1 cellular context compared by ENCODE assay signal in the genomic region with DNA sequence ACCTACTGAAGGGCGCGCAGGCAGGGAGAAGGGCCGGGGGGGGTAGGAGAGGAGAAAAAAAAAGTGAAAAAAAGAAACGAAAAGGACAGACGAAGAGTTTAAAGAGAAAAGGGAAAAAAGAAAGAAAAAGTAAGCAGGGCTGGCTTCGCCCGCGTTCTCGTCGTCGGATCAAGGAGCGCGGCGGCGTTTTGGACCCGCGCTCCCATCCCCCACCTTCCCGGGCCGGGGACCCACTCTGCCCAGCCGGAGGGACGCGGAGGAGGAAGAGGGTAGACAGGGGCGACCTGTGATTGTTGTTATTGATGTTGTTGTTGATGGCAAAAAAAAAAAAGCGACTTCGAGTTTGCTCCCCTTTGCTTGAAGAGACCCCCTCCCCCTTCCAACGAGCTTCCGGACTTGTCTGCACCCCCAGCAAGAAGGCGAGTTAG.
TF ChIP-seq lines count a peak whose summit lies in the region.

No MANE protein-coding gene starts in this region.

TF ChIP-seq in GM12878, 131 proteins besides CTCF, POLR2A, EP300 and RAD21 (continued from another document):
- TF ChIP-seq, protein P1, sequence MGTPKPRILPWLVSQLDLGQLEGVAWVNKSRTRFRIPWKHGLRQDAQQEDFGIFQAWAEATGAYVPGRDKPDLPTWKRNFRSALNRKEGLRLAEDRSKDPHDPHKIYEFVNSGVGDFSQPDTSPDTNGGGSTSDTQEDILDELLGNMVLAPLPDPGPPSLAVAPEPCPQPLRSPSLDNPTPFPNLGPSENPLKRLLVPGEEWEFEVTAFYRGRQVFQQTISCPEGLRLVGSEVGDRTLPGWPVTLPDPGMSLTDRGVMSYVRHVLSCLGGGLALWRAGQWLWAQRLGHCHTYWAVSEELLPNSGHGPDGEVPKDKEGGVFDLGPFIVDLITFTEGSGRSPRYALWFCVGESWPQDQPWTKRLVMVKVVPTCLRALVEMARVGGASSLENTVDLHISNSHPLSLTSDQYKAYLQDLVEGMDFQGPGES (IDR thresholded peaks at IDR 0.05), result no peak
- TF ChIP-seq POLR2AphosphoS2 (IDR thresholded peaks at IDR 0.05; ENCODE audit: low read depth, low read length), result no peak
- peak; percentile 3; the same call in 1 of the 2 replicates for TF ChIP-seq ZNF384 (IDR thresholded peaks at IDR 0.05; ENCODE audit: borderline replicate concordance, low read depth, low read length)
- TF ChIP-seq, protein P2, sequence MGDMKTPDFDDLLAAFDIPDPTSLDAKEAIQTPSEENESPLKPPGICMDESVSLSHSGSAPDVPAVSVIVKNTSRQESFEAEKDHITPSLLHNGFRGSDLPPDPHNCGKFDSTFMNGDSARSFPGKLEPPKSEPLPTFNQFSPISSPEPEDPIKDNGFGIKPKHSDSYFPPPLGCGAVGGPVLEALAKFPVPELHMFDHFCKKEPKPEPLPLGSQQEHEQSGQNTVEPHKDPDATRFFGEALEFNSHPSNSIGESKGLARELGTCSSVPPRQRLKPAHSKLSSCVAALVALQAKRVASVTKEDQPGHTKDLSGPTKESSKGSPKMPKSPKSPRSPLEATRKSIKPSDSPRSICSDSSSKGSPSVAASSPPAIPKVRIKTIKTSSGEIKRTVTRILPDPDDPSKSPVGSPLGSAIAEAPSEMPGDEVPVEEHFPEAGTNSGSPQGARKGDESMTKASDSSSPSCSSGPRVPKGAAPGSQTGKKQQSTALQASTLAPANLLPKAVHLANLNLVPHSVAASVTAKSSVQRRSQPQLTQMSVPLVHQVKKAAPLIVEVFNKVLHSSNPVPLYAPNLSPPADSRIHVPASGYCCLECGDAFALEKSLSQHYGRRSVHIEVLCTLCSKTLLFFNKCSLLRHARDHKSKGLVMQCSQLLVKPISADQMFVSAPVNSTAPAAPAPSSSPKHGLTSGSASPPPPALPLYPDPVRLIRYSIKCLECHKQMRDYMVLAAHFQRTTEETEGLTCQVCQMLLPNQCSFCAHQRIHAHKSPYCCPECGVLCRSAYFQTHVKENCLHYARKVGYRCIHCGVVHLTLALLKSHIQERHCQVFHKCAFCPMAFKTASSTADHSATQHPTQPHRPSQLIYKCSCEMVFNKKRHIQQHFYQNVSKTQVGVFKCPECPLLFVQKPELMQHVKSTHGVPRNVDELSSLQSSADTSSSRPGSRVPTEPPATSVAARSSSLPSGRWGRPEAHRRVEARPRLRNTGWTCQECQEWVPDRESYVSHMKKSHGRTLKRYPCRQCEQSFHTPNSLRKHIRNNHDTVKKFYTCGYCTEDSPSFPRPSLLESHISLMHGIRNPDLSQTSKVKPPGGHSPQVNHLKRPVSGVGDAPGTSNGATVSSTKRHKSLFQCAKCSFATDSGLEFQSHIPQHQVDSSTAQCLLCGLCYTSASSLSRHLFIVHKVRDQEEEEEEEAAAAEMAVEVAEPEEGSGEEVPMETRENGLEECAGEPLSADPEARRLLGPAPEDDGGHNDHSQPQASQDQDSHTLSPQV (IDR thresholded peaks at IDR 0.05), result no peak
- TF ChIP-seq WRNIP1 (IDR thresholded peaks at IDR 0.05; ENCODE audit: borderline replicate concordance, low read depth, low read length), result 0 out of 2 replicates have a peak, but pooled peaks have one; percentile 40
- TF ChIP-seq, protein P3, sequence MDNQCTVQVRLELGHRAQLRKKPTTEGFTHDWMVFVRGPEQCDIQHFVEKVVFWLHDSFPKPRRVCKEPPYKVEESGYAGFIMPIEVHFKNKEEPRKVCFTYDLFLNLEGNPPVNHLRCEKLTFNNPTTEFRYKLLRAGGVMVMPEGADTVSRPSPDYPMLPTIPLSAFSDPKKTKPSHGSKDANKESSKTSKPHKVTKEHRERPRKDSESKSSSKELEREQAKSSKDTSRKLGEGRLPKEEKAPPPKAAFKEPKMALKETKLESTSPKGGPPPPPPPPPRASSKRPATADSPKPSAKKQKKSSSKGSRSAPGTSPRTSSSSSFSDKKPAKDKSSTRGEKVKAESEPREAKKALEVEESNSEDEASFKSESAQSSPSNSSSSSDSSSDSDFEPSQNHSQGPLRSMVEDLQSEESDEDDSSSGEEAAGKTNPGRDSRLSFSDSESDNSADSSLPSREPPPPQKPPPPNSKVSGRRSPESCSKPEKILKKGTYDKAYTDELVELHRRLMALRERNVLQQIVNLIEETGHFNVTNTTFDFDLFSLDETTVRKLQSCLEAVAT (IDR thresholded peaks at IDR 0.05), result peak; percentile 86
- TF ChIP-seq, protein P4, sequence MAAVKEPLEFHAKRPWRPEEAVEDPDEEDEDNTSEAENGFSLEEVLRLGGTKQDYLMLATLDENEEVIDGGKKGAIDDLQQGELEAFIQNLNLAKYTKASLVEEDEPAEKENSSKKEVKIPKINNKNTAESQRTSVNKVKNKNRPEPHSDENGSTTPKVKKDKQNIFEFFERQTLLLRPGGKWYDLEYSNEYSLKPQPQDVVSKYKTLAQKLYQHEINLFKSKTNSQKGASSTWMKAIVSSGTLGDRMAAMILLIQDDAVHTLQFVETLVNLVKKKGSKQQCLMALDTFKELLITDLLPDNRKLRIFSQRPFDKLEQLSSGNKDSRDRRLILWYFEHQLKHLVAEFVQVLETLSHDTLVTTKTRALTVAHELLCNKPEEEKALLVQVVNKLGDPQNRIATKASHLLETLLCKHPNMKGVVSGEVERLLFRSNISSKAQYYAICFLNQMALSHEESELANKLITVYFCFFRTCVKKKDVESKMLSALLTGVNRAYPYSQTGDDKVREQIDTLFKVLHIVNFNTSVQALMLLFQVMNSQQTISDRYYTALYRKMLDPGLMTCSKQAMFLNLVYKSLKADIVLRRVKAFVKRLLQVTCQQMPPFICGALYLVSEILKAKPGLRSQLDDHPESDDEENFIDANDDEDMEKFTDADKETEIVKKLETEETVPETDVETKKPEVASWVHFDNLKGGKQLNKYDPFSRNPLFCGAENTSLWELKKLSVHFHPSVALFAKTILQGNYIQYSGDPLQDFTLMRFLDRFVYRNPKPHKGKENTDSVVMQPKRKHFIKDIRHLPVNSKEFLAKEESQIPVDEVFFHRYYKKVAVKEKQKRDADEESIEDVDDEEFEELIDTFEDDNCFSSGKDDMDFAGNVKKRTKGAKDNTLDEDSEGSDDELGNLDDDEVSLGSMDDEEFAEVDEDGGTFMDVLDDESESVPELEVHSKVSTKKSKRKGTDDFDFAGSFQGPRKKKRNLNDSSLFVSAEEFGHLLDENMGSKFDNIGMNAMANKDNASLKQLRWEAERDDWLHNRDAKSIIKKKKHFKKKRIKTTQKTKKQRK (IDR thresholded peaks at IDR 0.05; ENCODE audit: low read depth, low read length), result no peak
- peak; percentile 81 for TF ChIP-seq NBN (IDR thresholded peaks at IDR 0.05)
- TF ChIP-seq JUNB (IDR thresholded peaks at IDR 0.05), result no peak
- TF ChIP-seq YY1 (IDR thresholded peaks at IDR 0.05; ENCODE audit: low read depth, low read length), result no peak
- no peak for TF ChIP-seq SIN3A (IDR thresholded peaks at IDR 0.05; ENCODE audit: low read depth, low read length)
- TF ChIP-seq MTA2 (IDR thresholded peaks at IDR 0.05; ENCODE audit: low read depth), result peak; percentile 12; the same call in 1 of the 2 replicates
- no peak for TF ChIP-seq SMAD5 (IDR thresholded peaks at IDR 0.05; ENCODE audit: low read depth)
- TF ChIP-seq HDGF (IDR thresholded peaks at IDR 0.05), result 0 out of 2 replicates have a peak, but pooled peaks have one; percentile 75
- TF ChIP-seq DPF2 (IDR thresholded peaks at IDR 0.05), result no peak
- TF ChIP-seq POU2F2 (IDR thresholded peaks at IDR 0.05; ENCODE audit: borderline replicate concordance, low read depth, low read length), result 0 out of 3 replicates have a peak, but pooled peaks have one; percentile 23
- TF ChIP-seq CHD2 (IDR thresholded peaks at IDR 0.05; ENCODE audit: borderline replicate concordance, low read depth, low read length), result peak; percentile 63; the same call in 1 of the 2 replicates
- TF ChIP-seq ZNF217 (IDR thresholded peaks at IDR 0.05), result no peak; the same call in 1 of the 2 replicates
